ENCODE assay signal across 1 cellular context in the genomic region with DNA sequence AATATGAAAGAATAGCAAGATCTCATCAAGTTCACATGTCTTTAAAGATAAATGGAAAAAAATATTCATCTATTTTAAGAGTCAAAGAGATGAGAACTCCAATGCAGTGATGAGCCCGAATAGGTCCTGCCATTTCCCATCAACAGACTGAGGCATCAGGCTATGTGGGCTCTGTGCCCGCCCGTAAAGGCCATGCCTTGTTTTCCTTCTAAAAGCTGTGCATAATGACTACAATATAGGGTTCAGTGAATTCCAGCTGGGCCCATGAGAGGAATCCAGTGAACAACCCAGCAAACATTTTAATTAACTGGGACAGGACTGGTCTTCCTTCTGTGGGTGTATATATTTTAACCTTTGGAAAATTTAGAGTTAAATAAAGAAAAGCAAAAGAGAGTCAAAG.
TF ChIP-seq lines count a peak whose summit lies in the region.

No MANE protein-coding gene starts in this region.

TF ChIP-seq in WTC11, 78 proteins besides CTCF, POLR2A, EP300 and RAD21 (continued from another document):
- TF ChIP-seq RELA (CRISPR knock-in tag; IDR thresholded peaks at IDR 0.05; ENCODE audit: borderline replicate concordance) = no peak
- no peak for TF ChIP-seq CREB1 (CRISPR knock-in tag; IDR thresholded peaks at IDR 0.05)
- no peak for TF ChIP-seq NR3C1 (CRISPR knock-in tag; conservative IDR thresholded peaks at IDR 0.05; ENCODE audit: low read depth)
- TF ChIP-seq, protein P1, sequence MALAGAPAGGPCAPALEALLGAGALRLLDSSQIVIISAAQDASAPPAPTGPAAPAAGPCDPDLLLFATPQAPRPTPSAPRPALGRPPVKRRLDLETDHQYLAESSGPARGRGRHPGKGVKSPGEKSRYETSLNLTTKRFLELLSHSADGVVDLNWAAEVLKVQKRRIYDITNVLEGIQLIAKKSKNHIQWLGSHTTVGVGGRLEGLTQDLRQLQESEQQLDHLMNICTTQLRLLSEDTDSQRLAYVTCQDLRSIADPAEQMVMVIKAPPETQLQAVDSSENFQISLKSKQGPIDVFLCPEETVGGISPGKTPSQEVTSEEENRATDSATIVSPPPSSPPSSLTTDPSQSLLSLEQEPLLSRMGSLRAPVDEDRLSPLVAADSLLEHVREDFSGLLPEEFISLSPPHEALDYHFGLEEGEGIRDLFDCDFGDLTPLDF (CRISPR knock-in tag; IDR thresholded peaks at IDR 0.05) = no peak
- TF ChIP-seq FOXK1 (CRISPR knock-in tag; IDR thresholded peaks at IDR 0.05) = no peak
- no peak for TF ChIP-seq ZNF317 (CRISPR knock-in tag; IDR thresholded peaks at IDR 0.05; ENCODE audit: borderline replicate concordance, low read depth)
- no peak for TF ChIP-seq ELF4 (CRISPR knock-in tag; IDR thresholded peaks at IDR 0.05; ENCODE audit: low read depth)
- no peak for TF ChIP-seq JUN (CRISPR knock-in tag; IDR thresholded peaks at IDR 0.05)
